10 cellular contexts compared by ENCODE assay signal in genomic region chr16:56999409-57000270, GRCh38. TPM values are rescaled to one million over a fixed set of nuclear protein-coding genes. Genes with fewer than 3 reads are reported as not detected.
DNase-seq lines count a peak whose midpoint lies in the region; TF ChIP-seq lines count a peak whose summit lies in the region.
"Had no signal": no experiment of that assay in that cellular context is flagged by ENCODE, and none has a peak within 500 bp of the region (broad histone marks: within the 10 kb centered on the region; RNA-seq: fewer than 3 reads in every experiment).

No MANE protein-coding gene starts in this region.

- H3K4me1 ChIP-seq in tibial artery, result peaks cover 0 to 30% (median 26%) of the 10 kb centered on the region in 4 donors

- H3K36me3 Mint-ChIP-seq in immature natural killer cell (peaks cover 3 to 15% (median 9%) of the 10 kb centered on the region in 3 donors), Calu3 (ENCODE audit: insufficient read depth, unreplicated experiment) (peaks cover 4% of the 10 kb centered on the region)

- no peaks in the 10 kb centered on the region for H3K9me3 ChIP-seq in tibial artery

- peaks cover 0 to 6% (median 0%) of the 10 kb centered on the region in 3 donors for H3K36me3 ChIP-seq in tibial artery

- H3K27me3 Mint-ChIP-seq in immature natural killer cell (ENCODE audit: low read depth in 3 of 3) (peaks cover 0 to 4% (median 0%) of the 10 kb centered on the region in 3 donors), Calu3 (ENCODE audit: unreplicated experiment) (peaks cover 13% of the 10 kb centered on the region)

- H3K27ac ChIP-seq in tibial artery, result peak overlapping the region; percentile 57 to 72

- BruUV-seq in Calu3 (replicated peaks; lab: Mats Ljungman, UMichigan), result no TSS peak

- no peaks in the 10 kb centered on the region for H3K27me3 ChIP-seq in tibial artery

- H3K4me3 Mint-ChIP-seq in immature natural killer cell, result peak overlapping the region; percentile 62 to 86 (median 68)
- H3K4me3 Mint-ChIP-seq in Calu3 (ENCODE audit: low read depth, unreplicated experiment), result no peak overlapping the region

- H3K4me1 Mint-ChIP-seq in immature natural killer cell (peaks cover 95 to 100% of the 10 kb centered on the region in 2 donors), Calu3 (ENCODE audit: low read depth, unreplicated experiment) (no peaks in the 10 kb centered on the region)

- peak overlapping the region; percentile 91 to 98 (median 96) for H3K27ac Mint-ChIP-seq in immature natural killer cell
- H3K27ac Mint-ChIP-seq in Calu3 (ENCODE audit: unreplicated experiment), result no peak overlapping the region

- CTCF ChIA-PET in Calu3 (lab: Charles Lee), result interaction anchor here (0.5 kb wide), 1 partner anchor 41 kb away, joined by 4 read pairs; no protein-coding TSS in a partner anchor

- H3K9me3 Mint-ChIP-seq in immature natural killer cell, result no peaks in the 10 kb centered on the region
- H3K9me3 Mint-ChIP-seq in Calu3 (ENCODE audit: low read depth, unreplicated experiment), result no peaks in the 10 kb centered on the region

- H3K4me3 ChIP-seq in tibial artery, result no peak overlapping the region

- TF ChIP-seq CTCF in tibial artery (IDR thresholded peaks at IDR 0.05) (no peak), Calu3 (IDR thresholded peaks at IDR 0.05; ENCODE audit: unreplicated experiment) (no peak)

- intact Hi-C loops in tibial artery (cut with DNase I; ENCODE audit: low total_unique reads) (no loop called here), Calu3 (cut with micrococcal nuclease; ENCODE audit: unreplicated experiment) (no loop called here)

- peak; percentile 36 for DNase-seq in activated CD4-positive, alpha-beta T cell treated with anti-CD3 and anti-CD28 coated beads for 48 hours
- DNase-seq in activated CD4-positive, alpha-beta T cell treated with anti-CD3 and anti-CD28 coated beads for 1 hour, result no peak
- peak; percentile 41 to 50 for DNase-seq in activated CD4-positive, alpha-beta T cell treated with anti-CD3 and anti-CD28 coated beads, Interleukin-2, amount 50 U/mL, for 48 hours
- DNase-seq in immature natural killer cell (peak; percentile 30 to 42 (median 37)), tibial artery (no peak), Calu3 (no peak), amniotic stem cell (lab: John Stamatoyannopoulos, UW) (no peak), NCI-H526 treated with DMSO at 0.1 percent for 48 hours (lab: John Stamatoyannopoulos, UW) (no peak)
- DNase-seq: occipital lobe had no signal

RNA-seq across cellular contexts. Expression of gene NLRC5, which starts 10.3 kb away (rescaled TPM):
- polyA plus RNA-seq in immature natural killer cell, result 100 to 1,000 TPM in 1 of 3 donors, 10 to 100 TPM in 2; 18.2 to 151 (median 32.8) TPM
- total RNA-seq in Calu3 (2022), result 18.0 and 42.3 TPM in 2 replicates

RNA-seq across cellular contexts. Expression of gene CETP, which starts 37.9 kb away (rescaled TPM):
- polyA plus RNA-seq in immature natural killer cell, result under 1 TPM in 1 of 3 donors, not detected in 2; 0.22 TPM
- not detected in 2 replicates for total RNA-seq in Calu3 (2022)
- total RNA-seq: chondrocyte had no signal

Comparison
In these comparisons a context has a peak if more than half of its experiments do, and no peak if none do; other contexts are left out.
1. DNase-seq: peak in activated CD4-positive, alpha-beta T cell treated with anti-CD3 and anti-CD28 coated beads for 48 hours (single experiment), activated CD4-positive, alpha-beta T cell treated with anti-CD3 and anti-CD28 coated beads, Interleukin-2, amount 50 U/mL, for 48 hours (2 of 2) and immature natural killer cell (3 of 3); none in activated CD4-positive, alpha-beta T cell treated with anti-CD3 and anti-CD28 coated beads for 1 hour (single experiment), tibial artery (0 of 2), Calu3 (single experiment), amniotic stem cell (single experiment) and NCI-H526 treated with DMSO at 0.1 percent for 48 hours (single experiment).